8 cellular contexts compared by ENCODE assay signal in the genomic region with DNA sequence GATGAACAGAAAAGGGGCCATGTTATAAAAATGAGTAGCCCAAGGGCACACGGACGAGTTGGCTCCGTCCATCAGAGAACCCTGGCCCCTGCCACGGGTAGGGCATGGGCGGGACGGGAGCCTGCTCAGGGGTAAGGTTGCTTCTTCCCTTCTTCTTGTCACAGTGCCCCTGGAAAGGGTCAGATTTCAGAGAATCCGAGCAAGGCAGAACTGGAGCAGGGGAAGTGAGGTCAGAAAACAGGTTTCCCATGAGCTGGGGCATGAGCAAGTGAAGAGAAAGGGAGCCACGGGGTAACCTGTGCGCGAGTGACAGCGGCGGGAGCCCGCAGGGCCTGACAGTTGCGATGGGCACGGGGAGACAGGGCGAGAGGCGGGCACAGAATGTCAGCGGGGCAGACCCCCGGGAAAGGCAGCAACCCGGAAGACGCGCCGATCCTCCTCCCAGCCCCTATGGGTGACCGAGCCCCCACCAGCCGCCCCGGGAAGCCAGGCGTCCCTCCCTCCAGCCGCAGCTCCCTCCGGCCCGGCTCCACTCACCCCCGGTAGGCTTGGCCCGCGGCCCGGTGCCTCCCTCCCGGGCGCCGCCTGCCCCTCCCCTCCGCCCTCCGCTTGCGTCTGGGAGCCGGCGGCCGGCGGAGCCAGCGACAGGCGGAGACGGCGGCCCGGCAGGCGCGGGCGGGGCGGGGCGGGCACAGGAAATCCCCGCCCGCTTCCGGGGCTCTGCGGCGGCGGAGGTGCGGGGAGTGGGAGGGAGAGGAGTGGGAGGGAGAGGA. TPM values are rescaled to one million over a fixed set of nuclear protein-coding genes. Genes with fewer than 3 reads are reported as not detected.
DNase-seq lines count a peak whose midpoint lies in the region; ATAC-seq and TF ChIP-seq lines count a peak whose summit lies in the region.

Gene ZNF641 (minus strand): TSS at position 671 of the 773 bp plus-strand sequence. CDS start 2,829 bp downstream, outside the sequence.

- DNase-seq in DMS153 (lab: John Stamatoyannopoulos, UW) (peak; percentile 48), RWPE2 (ENCODE audit: low spot score) (peak; percentile 61), activated gamma-delta T cell (lab: John Stamatoyannopoulos, UW) (peak; percentile 88), foreskin keratinocyte (peak in 1 of 2 donors; percentile 74), neural progenitor cell (ENCODE audit: low spot score) (peak; percentile 95), stromal cell of bone marrow (ENCODE audit: low read depth) (peak; percentile 38)

- no peak for TF ChIP-seq CTCF in RWPE2 (IDR thresholded peaks at IDR 0.05; ENCODE audit: poor library complexity, severe bottlenecking)
- no peak for TF ChIP-seq CTCF in foreskin keratinocyte (conservative IDR thresholded peaks at IDR 0.05)
- no peak for TF ChIP-seq CTCF in neural progenitor cell (IDR thresholded peaks at IDR 0.05)

- H3K9ac ChIP-seq in HUES6 (ENCODE audit: low read length): peak within 1 kb of the TSS; percentile 64
- peak within 1 kb of the TSS; percentile 57 for H3K9ac ChIP-seq in neural progenitor cell

- H2AFZ ChIP-seq in neural progenitor cell (replicated peaks): peak within 1 kb of the TSS; percentile 97

- H3K4me1 ChIP-seq in HUES6 (ENCODE audit: control insufficient read depth, insufficient read depth, low read length) (peaks cover 5% of the 10 kb centered on the region; the same call in 1 of the 2 replicates), RWPE2 (ENCODE audit: insufficient read depth, poor library complexity, severe bottlenecking) (peaks cover 4% of the 10 kb centered on the region), foreskin keratinocyte (peaks cover 6% of the 10 kb centered on the region), neural progenitor cell (peaks cover 12% of the 10 kb centered on the region)

- H3K27ac Mint-ChIP-seq in neural progenitor cell: peak within 1 kb of the TSS; percentile 24

- H4K20me1 ChIP-seq in neural progenitor cell (ENCODE audit: low read depth): no peaks in the 10 kb centered on the region

- H3K36me3 ChIP-seq in HUES6 (ENCODE audit: control insufficient read depth, insufficient read depth, low read length) (peaks cover 11% of the 10 kb centered on the region), RWPE2 (ENCODE audit: low read depth) (peaks cover 22% of the 10 kb centered on the region), neural progenitor cell (no peaks in the 10 kb centered on the region)

- peaks cover 2% of the 10 kb centered on the region for H3K27me3 Mint-ChIP-seq in neural progenitor cell (ENCODE audit: insufficient read depth, low read depth)

- H3K27me3 ChIP-seq in HUES6 (ENCODE audit: control insufficient read depth, insufficient read depth, low read length): peaks cover 23% of the 10 kb centered on the region; the same call in 1 of the 2 replicates
- H3K27me3 ChIP-seq in RWPE2 (ENCODE audit: insufficient read depth, poor library complexity, severe bottlenecking): no peaks in the 10 kb centered on the region
- H3K27me3 ChIP-seq in foreskin keratinocyte: no peaks in the 10 kb centered on the region
- peaks cover 3% of the 10 kb centered on the region for H3K27me3 ChIP-seq in neural progenitor cell

- H3K27ac ChIP-seq in HUES6 (ENCODE audit: low read depth, low read length) (no peak within 1 kb of the TSS), RWPE2 (ENCODE audit: poor library complexity, severe bottlenecking) (peak within 1 kb of the TSS; percentile 77), foreskin keratinocyte (peak within 1 kb of the TSS; percentile 91), neural progenitor cell (peak within 1 kb of the TSS; percentile 55)

- ATAC-seq in GM21390 (IDR thresholded peaks at IDR 0.05; ENCODE audit: unreplicated experiment): peak; percentile 81
- ATAC-seq in RWPE2 (ENCODE audit: low read depth): peak; percentile 82
- ATAC-seq in foreskin keratinocyte: peak; percentile 80

- H3K4me3 Mint-ChIP-seq in neural progenitor cell: peak within 1 kb of the TSS; percentile 95

- H3K4me2 ChIP-seq in neural progenitor cell: peak within 1 kb of the TSS; percentile 82

- H3F3A ChIP-seq in neural progenitor cell (ENCODE audit: low read depth): peaks cover 28% of the 10 kb centered on the region

- peaks cover 7% of the 10 kb centered on the region for H3K4me1 Mint-ChIP-seq in neural progenitor cell

- H3K9me3 ChIP-seq in HUES6 (ENCODE audit: control insufficient read depth, insufficient read depth, low read depth, low read length) (no peaks in the 10 kb centered on the region), RWPE2 (ENCODE audit: severe bottlenecking) (no peaks in the 10 kb centered on the region), neural progenitor cell (ENCODE audit: low read depth) (no peaks in the 10 kb centered on the region)

- peaks cover 3% of the 10 kb centered on the region for H3K36me3 Mint-ChIP-seq in neural progenitor cell

- no peaks in the 10 kb centered on the region for H3K9me3 Mint-ChIP-seq in neural progenitor cell

- H3K4me3 ChIP-seq in HUES6 (ENCODE audit: low read depth, low read length): peak within 1 kb of the TSS; percentile 97
- H3K4me3 ChIP-seq in RWPE2 (ENCODE audit: severe bottlenecking): peak within 1 kb of the TSS; percentile 97
- peak within 1 kb of the TSS; percentile 80 for H3K4me3 ChIP-seq in neural progenitor cell

- no peaks in the 10 kb centered on the region for H3K79me2 ChIP-seq in neural progenitor cell (ENCODE audit: low read depth)

RNA-seq across cellular contexts. Expression of gene ZNF641, which starts in this region (rescaled TPM):
- 7.7 and 9.3 TPM in 2 replicates for total RNA-seq in foreskin keratinocyte
- polyA plus RNA-seq in foreskin keratinocyte: 2.6 and 3.1 TPM in 2 replicates
- 13.3 and 21.7 TPM in 2 replicates for total RNA-seq in neural progenitor cell (ENCODE audit: low replicate concordance)
